ENCODE assay signal across 19 cellular contexts in genomic region chr5:38465702-38466443, GRCh38.
DNase-seq lines count a peak whose midpoint lies in the region; ATAC-seq, FAIRE-seq and TF ChIP-seq lines count a peak whose summit lies in the region.
"Had no signal": no experiment of that assay in that cellular context is flagged by ENCODE, and none has a peak within 500 bp of the region (broad histone marks: within the 10 kb centered on the region; RNA-seq: fewer than 3 reads in every experiment).

No MANE protein-coding gene starts in this region.

- POLR2A ChIA-PET in MCF 10A (lab: Yijun Ruan, JAX), result interaction anchor here (0.7 to 1.1 kb wide), 3 partner anchors 10 to 344 kb away, joined by 3 read pairs; no protein-coding TSS in a partner anchor
- POLR2A ChIA-PET in H1 (lab: Charles Lee; ENCODE audit: partially characterized antibody), result no interaction called here

- H3K18ac ChIP-seq in H1 (ENCODE audit: extremely low read depth, low read length), result no peak overlapping the region

- in situ Hi-C loops in transverse colon (cut with MboI; ENCODE audit: low pct_ligation_motif_present in 1 of 4, low pct_unique_long_range_greater_than_20kb in 1 of 4, low sequenced_read_pairs in 3 of 4), result no loop called here

- no peak overlapping the region for H2BK120ac ChIP-seq in H1 (replicated peaks; ENCODE audit: low read depth, low read length)

- H2BK20ac ChIP-seq in H1 (ENCODE audit: low read length), result no peak overlapping the region

- no peaks in the 10 kb centered on the region for H3K79me2 ChIP-seq in H1 (ENCODE audit: control insufficient read depth in 1 of 2, insufficient read depth in 2 of 2, low read length in 2 of 2)
- no peaks in the 10 kb centered on the region for H3K79me2 ChIP-seq in osteoblast (ENCODE audit: insufficient read depth, low read length)

- H3K9me3 ChIP-seq in breast epithelium (no peaks in the 10 kb centered on the region), H1 (ENCODE audit: insufficient read depth in 2 of 2, low read depth in 1 of 2, low read length in 1 of 2) (no peaks in the 10 kb centered on the region), osteoblast (ENCODE audit: low read depth, low read length) (no peaks in the 10 kb centered on the region), transverse colon (no peaks in the 10 kb centered on the region)
- H3K9me3 ChIP-seq: SJSA1 had no signal

- H3K4me1 Mint-ChIP-seq in MCF 10A (ENCODE audit: insufficient read depth, unreplicated experiment), result peaks cover 21% of the 10 kb centered on the region
- H3K4me1 Mint-ChIP-seq: CD4-positive, CD25-positive, alpha-beta regulatory T cell had no signal

- H3K27me3 ChIP-seq in breast epithelium, result no peaks in the 10 kb centered on the region
- no peaks in the 10 kb centered on the region for H3K27me3 ChIP-seq in H1 (replicated peaks in 1 of 4; ENCODE audit: control insufficient read depth in 3 of 4, extremely low read depth in 1 of 4, insufficient read depth in 3 of 4, low read length in 3 of 4)
- H3K27me3 ChIP-seq in osteoblast (ENCODE audit: insufficient read depth, low read length), result no peaks in the 10 kb centered on the region
- no peaks in the 10 kb centered on the region for H3K27me3 ChIP-seq in transverse colon
- H3K27me3 ChIP-seq: SJSA1 had no signal

- intact Hi-C loops in breast epithelium (cut with DNase I; ENCODE audit: low total_unique reads) (no loop called here), MCF 10A (cut with micrococcal nuclease) (no loop called here), transverse colon (cut with DNase I; ENCODE audit: low total_unique reads) (no loop called here)

- no peak overlapping the region for H2AFZ ChIP-seq in H1 (ENCODE audit: low read length)
- H2AFZ ChIP-seq in osteoblast (ENCODE audit: low read length), result no peak overlapping the region
- H2AFZ ChIP-seq: GM23338 had no signal

- no peak overlapping the region for H3K23ac ChIP-seq in H1 (ENCODE audit: insufficient read length)

- no peak overlapping the region for H3K14ac ChIP-seq in H1 (ENCODE audit: insufficient read length)

- H4K20me1 ChIP-seq in H1 (replicated peaks in 1 of 2; ENCODE audit: control insufficient read depth in 1 of 2, insufficient read depth in 2 of 2, low read length in 2 of 2) (no peaks in the 10 kb centered on the region), osteoblast (ENCODE audit: insufficient read depth, low read length) (no peaks in the 10 kb centered on the region)

- H3K4me3 ChIP-seq in breast epithelium, result peak overlapping the region in 1 of 3 donors; percentile 52
- no peak overlapping the region for H3K4me3 ChIP-seq in H1 (ENCODE audit: extremely low read depth in 1 of 4, insufficient read depth in 2 of 4, low read depth in 3 of 4, low read length in 4 of 4)
- H3K4me3 ChIP-seq in osteoblast (ENCODE audit: insufficient read depth, low read length), result no peak overlapping the region
- no peak overlapping the region for H3K4me3 ChIP-seq in transverse colon
- H3K4me3 ChIP-seq: GM23338, SJSA1 had no signal

- TF ChIP-seq CTCF in breast epithelium (IDR thresholded peaks at IDR 0.05), result no peak
- no peak for TF ChIP-seq CTCF in MCF 10A (IDR thresholded peaks at IDR 0.05; ENCODE audit: unreplicated experiment)
- TF ChIP-seq CTCF in H1 (IDR thresholded peaks at IDR 0.05; ENCODE audit: control extremely low read depth in 1 of 3, insufficient read depth in 1 of 3, low read depth in 1 of 3, low read length in 3 of 3), result no peak
- TF ChIP-seq CTCF in osteoblast (IDR thresholded peaks at IDR 0.05; ENCODE audit: extremely low read depth, low read depth, low read length), result no peak
- TF ChIP-seq CTCF in transverse colon (IDR thresholded peaks at IDR 0.05), result no peak
- no peak for TF ChIP-seq CTCF in D721Med (IDR thresholded peaks at IDR 0.05; ENCODE audit: insufficient read depth, missing control alignments)

- TF ChIP-seq POLR2A in breast epithelium (IDR thresholded peaks at IDR 0.05) (no peak), H1 (IDR thresholded peaks at IDR 0.05; ENCODE audit: control extremely low read depth in 1 of 2, low read depth in 2 of 2, low read length in 2 of 2) (no peak), transverse colon (IDR thresholded peaks at IDR 0.05) (no peak)

- no peak overlapping the region for H3K56ac ChIP-seq in H1 (replicated peaks; ENCODE audit: insufficient read length, low read depth, low read length)

- H3K9me3 Mint-ChIP-seq in MCF 10A (ENCODE audit: unreplicated experiment), result no peaks in the 10 kb centered on the region
- H3K9me3 Mint-ChIP-seq: activated naive CD4-positive, alpha-beta T cell treated with anti-CD3 and anti-CD28 coated beads, Interleukin-2, amount 50 U/mL, for 24 hours; central memory CD8-positive, alpha-beta T cell; GM23338 had no signal

- H3K27ac ChIP-seq in breast epithelium (peak overlapping the region; percentile 84 to 96), H1 (ENCODE audit: low read depth, low read length) (no peak overlapping the region), osteoblast (ENCODE audit: low read depth, low read length) (peak overlapping the region; percentile 82), transverse colon (peak overlapping the region; percentile 5 to 81 (median 74))

- H2AK5ac ChIP-seq in H1 (ENCODE audit: low read depth, low read length), result no peak overlapping the region

- BruUV-seq in MCF 10A (replicated peaks; lab: Mats Ljungman, UMichigan), result no TSS peak

- H4K91ac ChIP-seq in H1 (replicated peaks; ENCODE audit: insufficient read length, low read length), result no peak overlapping the region

- no peaks in the 10 kb centered on the region for H3K23me2 ChIP-seq in H1 (ENCODE audit: low read depth, low read length)

- no peaks in the 10 kb centered on the region for H3K27me3 Mint-ChIP-seq in MCF 10A (ENCODE audit: insufficient read depth, unreplicated experiment)

- H3K36me3 ChIP-seq in breast epithelium, result no peaks in the 10 kb centered on the region
- H3K36me3 ChIP-seq in H1 (ENCODE audit: control insufficient read depth in 2 of 4, insufficient read depth in 4 of 4, low read length in 3 of 4), result no peaks in the 10 kb centered on the region
- no peaks in the 10 kb centered on the region for H3K36me3 ChIP-seq in osteoblast (ENCODE audit: insufficient read depth, low read length)
- no peaks in the 10 kb centered on the region for H3K36me3 ChIP-seq in transverse colon
- H3K36me3 ChIP-seq: SJSA1 had no signal

- 0 out of 2 replicates have a peak overlapping the region, but pooled peaks have one; percentile 14 for H2BK12ac ChIP-seq in H1 (ENCODE audit: low read depth, low read length)

- no peak overlapping the region for H3K4me3 Mint-ChIP-seq in MCF 10A (ENCODE audit: unreplicated experiment)
- H3K4me3 Mint-ChIP-seq: activated naive CD4-positive, alpha-beta T cell treated with anti-CD3 and anti-CD28 coated beads, Interleukin-2, amount 50 U/mL, for 24 hours; CD4-positive, CD25-positive, alpha-beta regulatory T cell; central memory CD8-positive, alpha-beta T cell; GM23338 had no signal

- H3K4me2 ChIP-seq in H1 (ENCODE audit: insufficient read depth in 1 of 2, low read depth in 2 of 2, low read length in 2 of 2) (no peak overlapping the region), osteoblast (ENCODE audit: insufficient read depth, low read length) (no peak overlapping the region)
- H3K4me2 ChIP-seq: GM23338 had no signal

- no peak for DNase-seq in breast epithelium (ENCODE audit: low spot score in 2 of 2)
- no peak for DNase-seq in MCF 10A (ENCODE audit: unreplicated experiment)
- no peak for DNase-seq in H1 (ENCODE audit: low read depth in 1 of 2, low spot score in 2 of 2)
- DNase-seq in osteoblast (ENCODE audit: insufficient read length, low spot score, missing footprints), result peak; percentile 23
- no peak for DNase-seq in transverse colon
- no peak for DNase-seq in D721Med (ENCODE audit: insufficient read length, low spot score)
- DNase-seq: activated CD4-positive, alpha-beta T cell treated with anti-CD3 and anti-CD28 coated beads for 48 hours; activated T-cell treated with anti-CD3 and anti-CD28 coated beads for 4 hours; CD4-positive, CD25-positive, alpha-beta regulatory T cell; NCI-H2227 treated with DMSO at 0.1 percent for 48 hours had no signal

- H4K5ac ChIP-seq in H1 (ENCODE audit: insufficient read length, low read depth, low read length), result no peak overlapping the region

- WGBS in H1 (ENCODE audit: extremely low coverage in 1 of 2, insufficient coverage in 1 of 2, insufficient read length in 1 of 2, insufficient replicate concordance in 2 of 2, low coverage in 1 of 2, low lambda C conversion rate in 2 of 2, missing lambda C conversion rate in 1 of 2), 2 experiments, result 93% methylated on average over 10 of the region's 10 CpGs; no CpG with 5 or more reads in 1 of the 2 experiments
- 85% methylated on average over 2 to 10 of the region's 10 CpGs for WGBS in transverse colon (ENCODE audit: low coverage in 1 of 2), 2 donors

- FAIRE-seq in H1 (lab: Jason Lieb, UNC) (no peak), D721Med (lab: Jason Lieb, UNC) (no peak)
- FAIRE-seq: A204.1, keratinocyte had no signal

- no peaks in the 10 kb centered on the region for H3K79me1 ChIP-seq in H1 (ENCODE audit: low read depth, low read length)

- no peak overlapping the region for H4K8ac ChIP-seq in H1 (ENCODE audit: extremely low read depth, insufficient read depth, low read length)

- H2BK5ac ChIP-seq in H1 (ENCODE audit: low read depth, low read length), result no peak overlapping the region

- ATAC-seq in HG03039 (IDR thresholded peaks at IDR 0.05; ENCODE audit: unreplicated experiment), result no peak
- no peak for ATAC-seq in GM19324 (IDR thresholded peaks at IDR 0.05; ENCODE audit: low FRiP score, unreplicated experiment)
- ATAC-seq: GM23338 had no signal

- no peak for TF ChIP-seq RAD21 in H1 (IDR thresholded peaks at IDR 0.05 in 1 of 2, conservative IDR thresholded peaks at IDR 0.05 in 1 of 2; ENCODE audit: low read depth in 2 of 2, low read length in 2 of 2)

- H3K36me3 Mint-ChIP-seq in MCF 10A (ENCODE audit: insufficient read depth, unreplicated experiment), result no peaks in the 10 kb centered on the region
- H3K36me3 Mint-ChIP-seq: activated naive CD4-positive, alpha-beta T cell treated with anti-CD3 and anti-CD28 coated beads, Interleukin-2, amount 50 U/mL, for 24 hours; CD4-positive, CD25-positive, alpha-beta regulatory T cell had no signal

- no peak overlapping the region for H2BK15ac ChIP-seq in H1 (ENCODE audit: low read length)

- no peak overlapping the region for H3K9ac ChIP-seq in H1 (replicated peaks in 1 of 4; ENCODE audit: extremely low read depth in 1 of 4, low read depth in 3 of 4, low read length in 3 of 4)

- H3K27ac Mint-ChIP-seq in MCF 10A (ENCODE audit: low read depth, unreplicated experiment), result no peak overlapping the region
- H3K27ac Mint-ChIP-seq: activated naive CD4-positive, alpha-beta T cell treated with anti-CD3 and anti-CD28 coated beads, Interleukin-2, amount 50 U/mL, for 24 hours; CD4-positive, CD25-positive, alpha-beta regulatory T cell; GM23338; progenitor cell of endocrine pancreas had no signal

- peaks cover 38% of the 10 kb centered on the region in 2 donors for H3K4me1 ChIP-seq in breast epithelium
- peaks cover 0 to 12% (median 2%) of the 10 kb centered on the region in 4 experiments; a peak in 3 of 7 replicates for H3K4me1 ChIP-seq in H1 (replicated peaks in 1 of 4; ENCODE audit: control insufficient read depth in 3 of 4, insufficient read depth in 4 of 4, low read length in 3 of 4)
- H3K4me1 ChIP-seq in osteoblast (ENCODE audit: insufficient read depth, low read length), result peaks cover 68% of the 10 kb centered on the region
- H3K4me1 ChIP-seq in transverse colon, result peaks cover 18 to 52% (median 27%) of the 10 kb centered on the region in 4 donors

- no peak overlapping the region for H3K4ac ChIP-seq in H1 (replicated peaks; ENCODE audit: insufficient read length, low read depth, low read length)

- CTCF ChIA-PET in MCF 10A (lab: Yijun Ruan, JAX) (interaction anchor here (0.5 to 3.6 kb wide), 4 partner anchors 24 to 344 kb away, joined by 3 to 20 read pairs (median 4); no protein-coding TSS in a partner anchor), H1 (lab: Charles Lee; ENCODE audit: partially characterized antibody) (interaction anchor here (0.9 to 1.6 kb wide), 3 partner anchors 24 to 344 kb away, joined by 3 read pairs; no protein-coding TSS in a partner anchor)

- TF ChIP-seq EP300 in H1 (IDR thresholded peaks at IDR 0.05; ENCODE audit: borderline replicate concordance in 1 of 2, low read depth in 2 of 2, low read length in 2 of 2), result no peak
- no peak for TF ChIP-seq EP300 in transverse colon (IDR thresholded peaks at IDR 0.05; ENCODE audit: low read depth)
